In the genomic region with DNA sequence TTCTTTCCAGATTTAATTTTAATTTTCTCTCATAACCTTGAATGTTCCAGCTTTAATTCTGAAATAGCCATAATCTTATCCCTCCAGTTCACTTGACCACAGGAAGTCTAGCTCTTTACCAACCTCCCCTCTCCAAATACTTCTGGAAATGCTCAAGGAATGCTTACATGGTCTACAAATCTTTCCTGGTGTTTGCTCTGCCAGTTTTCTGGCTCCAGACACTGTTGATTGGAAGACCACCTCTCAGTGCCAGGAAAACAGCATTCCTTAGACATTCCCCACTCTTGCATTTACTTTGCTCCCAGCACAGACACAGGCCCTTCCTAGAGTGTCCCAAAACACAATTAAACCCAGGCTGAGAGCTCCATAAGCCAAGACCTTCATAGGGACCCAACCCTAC, we compare ENCODE assay signal across 30 cellular contexts.
"Had no signal": no experiment of that assay in that cellular context is flagged by ENCODE, and none has a peak within 500 bp of the region (broad histone marks: within the 10 kb centered on the region; RNA-seq: fewer than 3 reads in every experiment).

No MANE protein-coding gene starts in this region.

- H3K36me3 ChIP-seq: breast epithelium, heart right ventricle, neutrophil, pancreas, prostate gland, sigmoid colon, thyroid gland, WERI-Rb-1 had no signal

- FAIRE-seq: endothelial cell of umbilical vein, pancreas, TTC549 had no signal

- H3K27me3 Mint-ChIP-seq: stimulated activated naive B cell treated with anti-CD40 and anti-IgM and Interleukin-4, amounts not matched to agents 10 μg/mL and 1 μg/mL and 100 μg/mL, for 72 hours had no signal

- H3K4me3 Mint-ChIP-seq: activated naive CD8-positive, alpha-beta T cell; memory B cell; nephron progenitor cell; stimulated activated naive B cell treated with anti-CD40 and anti-IgM and Interleukin-4, amounts not matched to agents 10 μg/mL and 1 μg/mL and 100 μg/mL, for 72 hours; T-helper 1 cell treated with Interleukin-12 subunit alpha and Interleukin-12 subunit beta and Interleukin-4 antibody, amounts not matched to agents 30 μg/mL and 1 μg/mL, for 36 hours had no signal

- DNase-seq: activated CD4-positive, alpha-beta T cell treated with anti-CD3 and anti-CD28 coated beads for 48 hours; activated CD4-positive, alpha-beta T cell treated with anti-CD3 and anti-CD28 coated beads, Interleukin-2, amount 50 U/mL, for 48 hours; activated CD8-positive, alpha-beta memory T cell treated with anti-CD3 and anti-CD28 coated beads for 24 hours; activated effector memory CD4-positive, alpha-beta T cell treated with Interleukin-2 at 50 U/mL for 16 hours; activated naive CD4-positive, alpha-beta T cell treated with Interleukin-2 at 50 U/mL for 16 hours; central memory CD4-positive, alpha-beta T cell; foreskin keratinocyte; heart right ventricle; nephron progenitor cell; pancreas; retina; sigmoid colon; stimulated activated CD4-positive, alpha-beta T cell treated with anti-CD3 and anti-CD28 coated beads, Interleukin-1b, Interleukin-23, amount 100 ng/mL, for 48 hours; stimulated activated naive B cell treated with anti-CD40 and anti-IgM and Interleukin-4, amounts not matched to agents 10 μg/mL and 1 μg/mL and 100 μg/mL, for 72 hours; stomach; T-helper 9 cell; thyroid gland; upper lobe of right lung; WERI-Rb-1 had no signal

- ATAC-seq: activated CD4-positive, CD25-positive, alpha-beta regulatory T cell treated with anti-CD3 and anti-CD28 coated beads, Interleukin-2, amount 50 U/mL, for 24 hours; foreskin keratinocyte; pancreas; stimulated activated naive B cell treated with anti-CD40 and anti-IgM and Interleukin-4, amounts not matched to agents 10 μg/mL and 1 μg/mL and 100 μg/mL, for 72 hours; upper lobe of right lung had no signal

- H3K27ac ChIP-seq: ascending aorta, breast epithelium, foreskin keratinocyte, heart right ventricle, neutrophil, pancreas, prostate gland, sigmoid colon, stomach, thyroid gland, upper lobe of right lung, WERI-Rb-1 had no signal

- H3K27ac Mint-ChIP-seq: activated naive CD8-positive, alpha-beta T cell; memory B cell; nephron progenitor cell; stimulated activated naive B cell treated with anti-CD40 and anti-IgM and Interleukin-4, amounts not matched to agents 10 μg/mL and 1 μg/mL and 100 μg/mL, for 72 hours; T-helper 1 cell treated with Interleukin-12 subunit alpha and Interleukin-12 subunit beta and Interleukin-4 antibody, amounts not matched to agents 30 μg/mL and 1 μg/mL, for 36 hours had no signal

- H3K27me3 ChIP-seq: ascending aorta, breast epithelium, heart right ventricle, neutrophil, pancreas, sigmoid colon, stomach, thyroid gland, upper lobe of right lung had no signal

- H3K4me1 ChIP-seq: ascending aorta, breast epithelium, foreskin keratinocyte, pancreas, prostate gland, sigmoid colon, stomach, upper lobe of right lung had no signal

- H3K9me3 Mint-ChIP-seq: memory B cell; stimulated activated naive B cell treated with anti-CD40 and anti-IgM and Interleukin-4, amounts not matched to agents 10 μg/mL and 1 μg/mL and 100 μg/mL, for 72 hours had no signal

- H3K4me3 ChIP-seq: ascending aorta, breast epithelium, heart right ventricle, pancreas, prostate gland, sigmoid colon, smooth muscle cell, stomach, thyroid gland, upper lobe of right lung had no signal

- H3K9me3 ChIP-seq: ascending aorta, breast epithelium, neutrophil, pancreas, prostate gland, sigmoid colon, thyroid gland, upper lobe of right lung had no signal

- H3K4me1 Mint-ChIP-seq: memory B cell; stimulated activated naive B cell treated with anti-CD40 and anti-IgM and Interleukin-4, amounts not matched to agents 10 μg/mL and 1 μg/mL and 100 μg/mL, for 72 hours had no signal

- H3K4me2 ChIP-seq: smooth muscle cell had no signal
